19 cellular contexts compared by ENCODE assay signal in the genomic region with DNA sequence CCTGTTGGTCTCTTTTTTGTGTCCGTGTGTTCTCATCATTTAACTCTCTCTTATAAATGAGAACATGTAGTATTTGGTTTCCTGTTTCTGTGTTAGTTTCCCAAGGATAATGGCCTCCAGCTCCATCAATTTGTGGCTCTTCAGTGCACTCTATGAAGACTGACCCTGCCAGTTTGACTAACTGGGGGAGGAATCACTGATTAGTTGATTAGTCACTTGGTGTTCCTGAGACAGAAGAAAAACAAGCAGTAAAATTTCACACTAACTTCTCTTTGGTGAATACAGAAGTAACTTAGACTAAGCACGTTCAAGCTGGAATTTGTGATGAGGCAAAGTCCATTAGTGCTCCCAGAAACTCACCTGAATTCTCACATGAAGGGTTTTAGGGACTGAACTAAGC.
A peak's percentile ranks its signal among the peaks of the same experiment; 100 is the strongest.
DNase-seq lines count a peak whose midpoint lies in the region; ATAC-seq and TF ChIP-seq lines count a peak whose summit lies in the region.
"Had no signal": no experiment of that assay in that cellular context is flagged by ENCODE, and none has a peak within 500 bp of the region (broad histone marks: within the 10 kb centered on the region; RNA-seq: fewer than 3 reads in every experiment).

No MANE protein-coding gene starts in this region.

- in situ Hi-C loops in mammary epithelial cell (cut with MboI; ENCODE audit: low sequenced_read_pairs in 2 of 2): loop anchor here (25.0 kb wide), 2 partner anchors 314 to 789 kb away; no protein-coding TSS in a partner anchor

- H3K4me3 ChIP-seq in mammary epithelial cell (replicated peaks in 1 of 3; ENCODE audit: insufficient read depth in 1 of 3, low read depth in 2 of 3, low read length in 3 of 3): no peak overlapping the region
- H3K4me3 ChIP-seq in fibroblast of villous mesenchyme (ENCODE audit: low read depth, low read length): no peak overlapping the region
- H3K4me3 ChIP-seq: GM23248, PC-9, SJSA1 had no signal

- peak overlapping the region; percentile 5 for H2AFZ ChIP-seq in mammary epithelial cell (ENCODE audit: low read depth, low read length)
- H2AFZ ChIP-seq: GM23248, PC-9 had no signal

- no peaks in the 10 kb centered on the region for H4K20me1 ChIP-seq in mammary epithelial cell (ENCODE audit: insufficient read depth, low read length)

- BruUV-seq in mammary epithelial cell (replicated peaks; lab: Mats Ljungman, UMichigan): no TSS peak
- BruUV-seq in MCF 10A (replicated peaks; lab: Mats Ljungman, UMichigan): no TSS peak

- intact Hi-C loops in mammary epithelial cell (cut with micrococcal nuclease): loop anchor here (10.0 kb wide), 2 partner anchors 373 to 737 kb away; no protein-coding TSS in a partner anchor
- intact Hi-C loops in MCF 10A (cut with micrococcal nuclease): no loop called here

- H3K9me3 Mint-ChIP-seq in MCF 10A (ENCODE audit: unreplicated experiment): no peaks in the 10 kb centered on the region

- dilution Hi-C loops in mammary epithelial cell (cut with HindIII; ENCODE audit: low sequenced_read_pairs): no loop called here

- no peaks in the 10 kb centered on the region for H3K4me1 ChIP-seq in mammary epithelial cell (ENCODE audit: insufficient read depth, low read length)
- H3K4me1 ChIP-seq: SJSA1 had no signal

- TF ChIP-seq CTCF in mammary epithelial cell (conservative IDR thresholded peaks at IDR 0.05 in 1 of 2, IDR thresholded peaks at IDR 0.05 in 1 of 2; ENCODE audit: extremely low read depth in 1 of 2, insufficient read depth in 1 of 2, low read depth in 1 of 2, low read length in 2 of 2) (no peak), MCF 10A (IDR thresholded peaks at IDR 0.05; ENCODE audit: unreplicated experiment) (no peak), fibroblast of villous mesenchyme (IDR thresholded peaks at IDR 0.05; ENCODE audit: insufficient read depth, low read depth, low read length) (no peak)

- DNase-seq in mammary epithelial cell (peak; percentile 48), MCF 10A (ENCODE audit: unreplicated experiment) (no peak), astrocyte of the hippocampus (ENCODE audit: low read depth, low spot score) (peak; percentile 16), fibroblast of villous mesenchyme (ENCODE audit: low read depth) (peak; percentile 37), islet precursor cell (no peak), NCI-H2081 treated with DMSO at 0.1 percent for 48 hours (lab: John Stamatoyannopoulos, UW) (no peak)
- no peak for DNase-seq in stimulated activated CD4-positive, alpha-beta T cell treated with anti-CD3 and anti-CD28 coated beads, Interleukin-4, amount 100 ng/mL, for 1 hour
- DNase-seq: 8988T; Calu3; CD4-positive, alpha-beta memory T cell; DMS79; GM23248; NCI-H187 treated with DMSO at 0.1 percent for 48 hours; NCI-H510A treated with DMSO at 0.1 percent for 48 hours; NCI-H82; PC-9 had no signal

- H3K4me3 Mint-ChIP-seq in MCF 10A (ENCODE audit: unreplicated experiment): no peak overlapping the region
- H3K4me3 Mint-ChIP-seq: CD4-positive, alpha-beta memory T cell; IgD-negative memory B cell had no signal

- CTCF ChIA-PET in mammary epithelial cell (lab: Charles Lee; ENCODE audit: low non-redundant PET): no interaction called here
- CTCF ChIA-PET in MCF 10A (lab: Yijun Ruan, JAX): no interaction called here

- no peaks in the 10 kb centered on the region for H3K36me3 ChIP-seq in mammary epithelial cell (ENCODE audit: insufficient read depth, low read length)
- H3K36me3 ChIP-seq: SJSA1 had no signal

- H3K79me2 ChIP-seq in mammary epithelial cell (ENCODE audit: insufficient read depth, low read length): no peaks in the 10 kb centered on the region

- no peaks in the 10 kb centered on the region for H3K27me3 ChIP-seq in mammary epithelial cell (ENCODE audit: insufficient read depth, low read length)
- H3K27me3 ChIP-seq: SJSA1 had no signal

- POLR2A ChIA-PET in MCF 10A (lab: Yijun Ruan, JAX): no interaction called here

- 77% methylated on average over 2 of the region's 2 CpGs for WGBS in mammary epithelial cell (ENCODE audit: low coverage, missing lambda C conversion rate)

- no peak overlapping the region for H3K9ac ChIP-seq in mammary epithelial cell (ENCODE audit: insufficient read depth, low read length)
- H3K9ac ChIP-seq: GM23248 had no signal

- no peak for ATAC-seq in GM19397 (IDR thresholded peaks at IDR 0.05; ENCODE audit: unreplicated experiment)

- no peak overlapping the region for H3K4me2 ChIP-seq in mammary epithelial cell (ENCODE audit: insufficient read depth, low read depth, low read length)
- H3K4me2 ChIP-seq: PC-9 had no signal

- H3K27me3 Mint-ChIP-seq in MCF 10A (ENCODE audit: insufficient read depth, unreplicated experiment): peaks cover 54% of the 10 kb centered on the region
- H3K27me3 Mint-ChIP-seq: CD4-positive, alpha-beta memory T cell; IgD-negative memory B cell had no signal

- H3K4me1 Mint-ChIP-seq in MCF 10A (ENCODE audit: insufficient read depth, unreplicated experiment): no peaks in the 10 kb centered on the region
- H3K4me1 Mint-ChIP-seq: CD4-positive, alpha-beta memory T cell; IgD-negative memory B cell had no signal

- no peak overlapping the region for H3K27ac ChIP-seq in mammary epithelial cell (ENCODE audit: insufficient read depth, low read depth, low read length)
- H3K27ac ChIP-seq: GM23248, PC-9, SJSA1 had no signal

- H3K9me3 ChIP-seq in mammary epithelial cell (replicated peaks; ENCODE audit: insufficient read depth, low read length): no peaks in the 10 kb centered on the region
- H3K9me3 ChIP-seq: SJSA1 had no signal

- H3K27ac Mint-ChIP-seq in MCF 10A (ENCODE audit: low read depth, unreplicated experiment): no peak overlapping the region
- H3K27ac Mint-ChIP-seq: CD4-positive, alpha-beta memory T cell; IgD-negative memory B cell had no signal

- no peaks in the 10 kb centered on the region for H3K36me3 Mint-ChIP-seq in MCF 10A (ENCODE audit: insufficient read depth, unreplicated experiment)
- H3K36me3 Mint-ChIP-seq: CD4-positive, alpha-beta memory T cell; IgD-negative memory B cell had no signal

Comparison
In these comparisons a context has a peak if more than half of its experiments do, and no peak if none do; other contexts are left out.
1. DNase-seq: peak in mammary epithelial cell (single experiment), astrocyte of the hippocampus (single experiment) and fibroblast of villous mesenchyme (single experiment); none in MCF 10A (single experiment), islet precursor cell (single experiment), NCI-H2081 treated with DMSO at 0.1 percent for 48 hours (single experiment) and stimulated activated CD4-positive, alpha-beta T cell treated with anti-CD3 and anti-CD28 coated beads, Interleukin-4, amount 100 ng/mL, for 1 hour (single experiment).